Comparison of ENCODE assay signal across 1 cellular context in genomic region chr9:116494815-116495634, GRCh38.
TF ChIP-seq lines count a peak whose summit lies in the region.

No MANE protein-coding gene starts in this region.

TF ChIP-seq in GM23338, 12 proteins besides CTCF, POLR2A, EP300 and RAD21 (continued from another document):
- TF ChIP-seq, protein P1, sequence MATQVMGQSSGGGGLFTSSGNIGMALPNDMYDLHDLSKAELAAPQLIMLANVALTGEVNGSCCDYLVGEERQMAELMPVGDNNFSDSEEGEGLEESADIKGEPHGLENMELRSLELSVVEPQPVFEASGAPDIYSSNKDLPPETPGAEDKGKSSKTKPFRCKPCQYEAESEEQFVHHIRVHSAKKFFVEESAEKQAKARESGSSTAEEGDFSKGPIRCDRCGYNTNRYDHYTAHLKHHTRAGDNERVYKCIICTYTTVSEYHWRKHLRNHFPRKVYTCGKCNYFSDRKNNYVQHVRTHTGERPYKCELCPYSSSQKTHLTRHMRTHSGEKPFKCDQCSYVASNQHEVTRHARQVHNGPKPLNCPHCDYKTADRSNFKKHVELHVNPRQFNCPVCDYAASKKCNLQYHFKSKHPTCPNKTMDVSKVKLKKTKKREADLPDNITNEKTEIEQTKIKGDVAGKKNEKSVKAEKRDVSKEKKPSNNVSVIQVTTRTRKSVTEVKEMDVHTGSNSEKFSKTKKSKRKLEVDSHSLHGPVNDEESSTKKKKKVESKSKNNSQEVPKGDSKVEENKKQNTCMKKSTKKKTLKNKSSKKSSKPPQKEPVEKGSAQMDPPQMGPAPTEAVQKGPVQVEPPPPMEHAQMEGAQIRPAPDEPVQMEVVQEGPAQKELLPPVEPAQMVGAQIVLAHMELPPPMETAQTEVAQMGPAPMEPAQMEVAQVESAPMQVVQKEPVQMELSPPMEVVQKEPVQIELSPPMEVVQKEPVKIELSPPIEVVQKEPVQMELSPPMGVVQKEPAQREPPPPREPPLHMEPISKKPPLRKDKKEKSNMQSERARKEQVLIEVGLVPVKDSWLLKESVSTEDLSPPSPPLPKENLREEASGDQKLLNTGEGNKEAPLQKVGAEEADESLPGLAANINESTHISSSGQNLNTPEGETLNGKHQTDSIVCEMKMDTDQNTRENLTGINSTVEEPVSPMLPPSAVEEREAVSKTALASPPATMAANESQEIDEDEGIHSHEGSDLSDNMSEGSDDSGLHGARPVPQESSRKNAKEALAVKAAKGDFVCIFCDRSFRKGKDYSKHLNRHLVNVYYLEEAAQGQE (IDR thresholded peaks at IDR 0.05; ENCODE audit: unreplicated experiment): no peak
- TF ChIP-seq, protein P2, sequence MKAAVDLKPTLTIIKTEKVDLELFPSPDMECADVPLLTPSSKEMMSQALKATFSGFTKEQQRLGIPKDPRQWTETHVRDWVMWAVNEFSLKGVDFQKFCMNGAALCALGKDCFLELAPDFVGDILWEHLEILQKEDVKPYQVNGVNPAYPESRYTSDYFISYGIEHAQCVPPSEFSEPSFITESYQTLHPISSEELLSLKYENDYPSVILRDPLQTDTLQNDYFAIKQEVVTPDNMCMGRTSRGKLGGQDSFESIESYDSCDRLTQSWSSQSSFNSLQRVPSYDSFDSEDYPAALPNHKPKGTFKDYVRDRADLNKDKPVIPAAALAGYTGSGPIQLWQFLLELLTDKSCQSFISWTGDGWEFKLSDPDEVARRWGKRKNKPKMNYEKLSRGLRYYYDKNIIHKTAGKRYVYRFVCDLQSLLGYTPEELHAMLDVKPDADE (IDR thresholded peaks at IDR 0.05): no peak
- TF ChIP-seq JUNB (IDR thresholded peaks at IDR 0.05; ENCODE audit: unreplicated experiment) (no peak), ZNF331 (CRISPR knock-in tag; IDR thresholded peaks at IDR 0.05; ENCODE audit: low read depth) (no peak), NANOG (IDR thresholded peaks at IDR 0.05; ENCODE audit: borderline replicate concordance) (no peak), STAT1 (IDR thresholded peaks at IDR 0.05; ENCODE audit: unreplicated experiment) (no peak), EZH2phosphoT487 (IDR thresholded peaks at IDR 0.05; ENCODE audit: unreplicated experiment) (no peak)
